18 cellular contexts compared by ENCODE assay signal in genomic region chr4:99534699-99535098, GRCh38. TPM values are rescaled to one million over a fixed set of nuclear protein-coding genes. Genes with fewer than 3 reads are reported as not detected.
"Had no signal": no experiment of that assay in that cellular context is flagged by ENCODE, and none has a peak within 500 bp of the region (broad histone marks: within the 10 kb centered on the region; RNA-seq: fewer than 3 reads in every experiment).

No MANE protein-coding gene starts in this region.

RNA-seq across cellular contexts. Expression of gene C4orf17, which starts 23.9 kb away (rescaled TPM):
- total RNA-seq: activated naive CD4-positive, alpha-beta T cell treated with anti-CD3 and anti-CD28 coated beads for 36 hours; activated naive CD4-positive, alpha-beta T cell treated with anti-CD3 and anti-CD28 coated beads, Interleukin-2, amount 50 U/mL, for 72 hours; activated naive CD8-positive, alpha-beta T cell treated with anti-CD3 and anti-CD28 coated beads for 36 hours; activated naive CD8-positive, alpha-beta T cell treated with anti-CD3 and anti-CD28 coated beads, Interleukin-2, amount 10 ng/mL, durations not matched to agents 7 days and 5 days; activated T-cell treated with anti-CD3 and anti-CD28 coated beads, Interleukin-2, amount 50 U/mL, for 4 hours; activated T-helper 1 cell treated with anti-CD3 and anti-CD28 coated beads, Interleukin-12 subunit alpha, Interleukin-12 subunit beta, Interleukin-2, Interleukin-4 antibody, amounts not matched to agents 30 ng/mL and 10 ng/mL and 1 ng/mL, durations not matched to agents 14 hours and 24 hours and 36 hours; activated T-helper 17 cell treated with anti-CD3 and anti-CD28 coated beads, Interleukin-2, amount 50 U/mL, for 72 hours; activated T-helper 2 cell treated with anti-CD3 and anti-CD28 coated beads, Interferon-gamma antibody, Interleukin-2, Interleukin-4, amounts not matched to agents 10 μg/mL and 5 μg/mL and 100 μg/mL, durations not matched to agents 14 hours and 24 hours and 36 hours; adrenal gland; aorta; ascending aorta; astrocyte; body of pancreas; breast epithelium; bronchial epithelial cell; cardiac muscle cell; cardiac septum had no signal
- polyA plus RNA-seq: adipose tissue, adrenal gland, aorta, cardiac muscle cell had no signal

RNA-seq across cellular contexts. Expression of gene TRMT10A, which starts 29.1 kb away (rescaled TPM):
- total RNA-seq: ascending aorta had no signal

RNA-seq across cellular contexts. Expression of gene MTTP, which starts 39.9 kb away (rescaled TPM):
- total RNA-seq: activated T-cell treated with anti-CD3 and anti-CD28 coated beads, Interleukin-2, amount 50 U/mL, for 4 hours; activated T-helper 1 cell treated with anti-CD3 and anti-CD28 coated beads, Interleukin-12 subunit alpha, Interleukin-12 subunit beta, Interleukin-2, Interleukin-4 antibody, amounts not matched to agents 30 ng/mL and 10 ng/mL and 1 ng/mL, durations not matched to agents 14 hours and 24 hours and 36 hours; activated T-helper 2 cell treated with anti-CD3 and anti-CD28 coated beads, Interferon-gamma antibody, Interleukin-2, Interleukin-4, amounts not matched to agents 10 μg/mL and 5 μg/mL and 100 μg/mL, durations not matched to agents 14 hours and 24 hours and 36 hours; body of pancreas had no signal
